8 cellular contexts compared by ENCODE assay signal in the genomic region with DNA sequence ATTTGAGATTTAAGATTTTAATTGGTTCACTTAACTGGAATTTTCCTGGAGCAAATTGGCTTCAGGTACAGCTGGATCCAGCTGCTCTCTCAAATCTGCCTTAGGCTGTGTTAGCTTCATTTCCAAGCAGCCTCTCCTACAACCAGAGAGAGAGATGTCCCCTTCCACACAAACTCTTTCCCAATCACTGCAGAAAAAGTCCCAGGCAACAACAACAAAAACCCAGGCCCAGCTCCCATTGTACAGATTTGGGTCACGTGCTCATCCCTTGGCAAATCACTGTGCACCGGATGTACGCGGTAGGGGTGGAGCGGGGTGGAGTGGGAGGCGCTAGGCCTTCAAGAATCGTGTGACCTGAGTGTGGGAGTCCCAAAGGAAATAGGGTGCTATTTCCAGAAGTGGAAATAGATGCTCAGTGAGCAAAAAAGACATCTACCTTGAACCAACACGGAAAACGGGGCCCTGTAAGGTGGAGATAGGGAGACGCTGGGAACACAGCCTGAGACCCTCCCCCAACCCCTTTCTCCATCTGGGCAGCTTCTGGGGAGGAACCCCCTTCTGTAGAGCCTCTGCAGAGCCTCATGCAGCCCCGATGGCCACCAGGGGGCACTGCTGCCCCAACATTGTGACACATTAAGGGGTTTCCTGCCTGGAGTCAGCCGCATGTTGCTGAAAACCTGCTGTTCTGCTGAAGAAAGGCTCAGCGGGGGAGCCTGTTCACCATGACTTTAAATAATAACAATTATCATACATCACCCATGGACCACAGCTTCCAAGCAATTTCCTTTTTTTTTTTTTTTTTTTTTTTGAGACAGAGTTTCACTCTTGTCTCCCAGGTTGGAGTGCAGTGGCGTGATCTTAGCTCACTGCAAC. TPM values are rescaled to one million over a fixed set of nuclear protein-coding genes. Genes with fewer than 3 reads are reported as not detected.
A peak's percentile ranks its signal among the peaks of the same experiment; 100 is the strongest.
DNase-seq lines count a peak whose midpoint lies in the region; ATAC-seq and TF ChIP-seq lines count a peak whose summit lies in the region.

No MANE protein-coding gene starts in this region.

- H3K4me3 ChIP-seq in GM12864 (ENCODE audit: low read depth, low read length) (no peak overlapping the region), kidney epithelial cell (ENCODE audit: low read depth, low read length) (no peak overlapping the region)

- H3K36me3 ChIP-seq in kidney epithelial cell (ENCODE audit: control insufficient read depth, insufficient read depth, low read length): no peaks in the 10 kb centered on the region

- ATAC-seq in HG02970 (IDR thresholded peaks at IDR 0.05; ENCODE audit: low FRiP score, unreplicated experiment): peak; percentile 71

- H3K27me3 ChIP-seq in kidney epithelial cell (ENCODE audit: control insufficient read depth, insufficient read depth, low read length): no peaks in the 10 kb centered on the region

- H3K27ac ChIP-seq in caudate nucleus (ENCODE audit: low read depth, low read length): peak overlapping the region; percentile 58

- TF ChIP-seq CTCF in GM12864 (IDR thresholded peaks at IDR 0.05; ENCODE audit: low read depth, low read length, missing control alignments): peak; percentile 90
- peak; percentile 84 for TF ChIP-seq CTCF in kidney epithelial cell (IDR thresholded peaks at IDR 0.05; ENCODE audit: insufficient read depth, low read length, poor library complexity, severe bottlenecking)

- DNase-seq in GM12864 (ENCODE audit: low read depth) (peak; percentile 79), NCI-H460 (ENCODE audit: extremely low read depth, low read depth) (peak; percentile 70), caudate nucleus (lab: John Stamatoyannopoulos, UW) (peak in 60 of 61 donors; percentile 9 to 88 (median 68)), kidney epithelial cell (ENCODE audit: low read depth) (no peak), NCI-H187 treated with DMSO at 0.1 percent for 48 hours (lab: John Stamatoyannopoulos, UW) (no peak)
- DNase-seq in activated CD4-positive, alpha-beta T cell treated with anti-CD3 and anti-CD28 coated beads for 1 hour: peak; percentile 81
- DNase-seq in stimulated activated CD4-positive, alpha-beta T cell treated with anti-CD3 and anti-CD28 coated beads, Interleukin-2, amount 100 ng/mL, for 4 hours (ENCODE audit: low read depth): peak; percentile 82

RNA-seq across cellular contexts. Expression of a gene that starts 25.4 kb away (rescaled TPM):
- not detected in 2 replicates for total RNA-seq in NCI-H460 (2014; rRNA removed; shearing (Covaris generic))
- 0.14 TPM in 1 of 2 replicates, not detected in the other for polyA plus RNA-seq in NCI-H460 (2014; cell fraction: nucleus; rRNA removed)
- total RNA-seq in kidney epithelial cell: 1.6 and 2.3 TPM in 2 replicates

RNA-seq across cellular contexts. Expression of a gene that starts 36.7 kb away (rescaled TPM):
- 0.61 and 0.82 TPM in 2 replicates for total RNA-seq in NCI-H460 (2014; rRNA removed; shearing (Covaris generic))
- polyA plus RNA-seq in NCI-H460 (2014; cell fraction: nucleus; rRNA removed): 1.2 and 3.3 TPM in 2 replicates
- total RNA-seq in kidney epithelial cell: 1.6 and 1.8 TPM in 2 replicates

RNA-seq across cellular contexts. Expression of a gene that starts 48.7 kb away (rescaled TPM):
- not detected in 2 replicates for total RNA-seq in NCI-H460 (2014; rRNA removed; shearing (Covaris generic))
- polyA plus RNA-seq in NCI-H460 (2014; cell fraction: nucleus; rRNA removed): not detected in 2 replicates
- total RNA-seq in kidney epithelial cell: 0.50 and 0.89 TPM in 2 replicates

Comparison
In these comparisons a context has a peak if more than half of its experiments do, and no peak if none do; other contexts are left out.
1. DNase-seq: peak in GM12864 (single experiment), NCI-H460 (single experiment), activated CD4-positive, alpha-beta T cell treated with anti-CD3 and anti-CD28 coated beads for 1 hour (single experiment), caudate nucleus (60 of 61) and stimulated activated CD4-positive, alpha-beta T cell treated with anti-CD3 and anti-CD28 coated beads, Interleukin-2, amount 100 ng/mL, for 4 hours (single experiment); none in kidney epithelial cell (single experiment) and NCI-H187 treated with DMSO at 0.1 percent for 48 hours (single experiment).